ENCODE assay signal across 1 cellular context in the genomic region with DNA sequence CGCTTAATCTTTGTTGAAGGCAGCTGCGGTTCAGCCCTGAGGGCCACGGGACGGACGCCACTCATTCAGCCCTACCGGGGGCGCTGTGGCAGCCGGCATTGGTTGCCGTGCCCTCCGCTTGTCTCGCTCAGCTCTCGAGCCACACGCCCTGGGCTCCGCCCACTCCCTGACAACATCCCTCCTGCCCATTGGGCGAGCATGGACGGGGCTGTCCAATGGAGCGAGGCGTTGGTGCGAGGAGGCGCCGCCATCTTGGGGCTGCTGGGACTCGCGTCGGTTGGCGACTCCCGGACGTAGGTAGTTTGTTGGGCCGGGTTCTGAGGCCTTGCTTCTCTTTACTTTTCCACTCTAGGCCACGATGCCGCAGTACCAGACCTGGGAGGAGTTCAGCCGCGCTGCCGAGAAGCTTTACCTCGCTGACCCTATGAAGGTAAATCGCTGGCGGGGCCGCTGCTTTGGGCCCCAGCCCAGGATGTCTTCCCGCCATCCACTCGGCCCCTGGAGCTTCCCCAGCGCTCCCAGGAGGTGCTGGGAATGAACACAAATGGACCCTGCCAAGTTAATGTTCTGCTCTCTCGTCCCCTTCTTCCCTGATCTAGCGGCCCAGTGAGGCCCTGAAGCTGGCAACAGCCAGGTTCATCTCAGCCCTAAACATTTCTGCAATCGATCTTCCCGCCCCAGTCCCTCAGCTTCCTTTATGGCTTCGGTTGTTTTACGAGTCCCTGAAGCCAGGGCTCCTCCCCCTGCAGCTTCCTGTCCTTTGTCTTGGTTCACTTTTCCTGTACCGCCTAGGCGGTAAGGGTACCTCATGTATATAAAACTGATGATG.
TF ChIP-seq lines count a peak whose summit lies in the region.

Gene SRP9, plus strand, starts transcription at position 244 of the 829 bp plus-strand sequence. Its CDS starts 115 bp downstream, at position 359.

TF ChIP-seq in HepG2, 621 proteins besides CTCF, POLR2A, EP300 and RAD21 (continued from another document and continues in another):
- TF ChIP-seq, protein P1, sequence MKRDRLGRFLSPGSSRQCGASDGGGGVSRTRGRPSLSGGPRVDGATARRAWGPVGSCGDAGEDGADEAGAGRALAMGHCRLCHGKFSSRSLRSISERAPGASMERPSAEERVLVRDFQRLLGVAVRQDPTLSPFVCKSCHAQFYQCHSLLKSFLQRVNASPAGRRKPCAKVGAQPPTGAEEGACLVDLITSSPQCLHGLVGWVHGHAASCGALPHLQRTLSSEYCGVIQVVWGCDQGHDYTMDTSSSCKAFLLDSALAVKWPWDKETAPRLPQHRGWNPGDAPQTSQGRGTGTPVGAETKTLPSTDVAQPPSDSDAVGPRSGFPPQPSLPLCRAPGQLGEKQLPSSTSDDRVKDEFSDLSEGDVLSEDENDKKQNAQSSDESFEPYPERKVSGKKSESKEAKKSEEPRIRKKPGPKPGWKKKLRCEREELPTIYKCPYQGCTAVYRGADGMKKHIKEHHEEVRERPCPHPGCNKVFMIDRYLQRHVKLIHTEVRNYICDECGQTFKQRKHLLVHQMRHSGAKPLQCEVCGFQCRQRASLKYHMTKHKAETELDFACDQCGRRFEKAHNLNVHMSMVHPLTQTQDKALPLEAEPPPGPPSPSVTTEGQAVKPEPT (CRISPR knock-in tag; IDR thresholded peaks at IDR 0.05; ENCODE audit: low read depth) = no peak
- TF ChIP-seq HOXA5 (CRISPR knock-in tag; IDR thresholded peaks at IDR 0.05) = peak; percentile 36; the same call in 1 of the 2 replicates
- no peak; the same call in 1 of the 2 replicates for TF ChIP-seq ZBTB44 (CRISPR knock-in tag; IDR thresholded peaks at IDR 0.05)
- no peak; the same call in 1 of the 2 replicates for TF ChIP-seq ZSCAN29 (CRISPR knock-in tag; conservative IDR thresholded peaks at IDR 0.05)
- peak; percentile 66; the same call in 1 of the 2 replicates for TF ChIP-seq KDM5B (CRISPR knock-in tag; IDR thresholded peaks at IDR 0.05; ENCODE audit: borderline replicate concordance)
- TF ChIP-seq CEBPG (CRISPR knock-in tag; IDR thresholded peaks at IDR 0.05) = no peak
- no peak for TF ChIP-seq ZFP62 (CRISPR knock-in tag; IDR thresholded peaks at IDR 0.05)
- no peak for TF ChIP-seq ZNF446 (CRISPR knock-in tag; IDR thresholded peaks at IDR 0.05)
- no peak for TF ChIP-seq HMG20A (CRISPR knock-in tag; IDR thresholded peaks at IDR 0.05; ENCODE audit: borderline replicate concordance)
- TF ChIP-seq ZNF496 (CRISPR knock-in tag; IDR thresholded peaks at IDR 0.05; ENCODE audit: insufficient replicate concordance) = no peak
- TF ChIP-seq POLR2AphosphoS5 (IDR thresholded peaks at IDR 0.05; ENCODE audit: low read depth, low read length) = peak; percentile 64
- peak; percentile 39 for TF ChIP-seq ZSCAN21 (CRISPR knock-in tag; IDR thresholded peaks at IDR 0.05; ENCODE audit: borderline replicate concordance)
- peak; percentile 92 for TF ChIP-seq THAP11 (CRISPR knock-in tag; IDR thresholded peaks at IDR 0.05)
- TF ChIP-seq, protein P2, sequence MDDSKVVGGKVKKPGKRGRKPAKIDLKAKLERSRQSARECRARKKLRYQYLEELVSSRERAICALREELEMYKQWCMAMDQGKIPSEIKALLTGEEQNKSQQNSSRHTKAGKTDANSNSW (CRISPR knock-in tag; IDR thresholded peaks at IDR 0.05; ENCODE audit: borderline replicate concordance) = no peak
- peak; percentile 71 for TF ChIP-seq CREB1 (IDR thresholded peaks at IDR 0.05)
- TF ChIP-seq CREB1 (CRISPR knock-in tag; IDR thresholded peaks at IDR 0.05) = peak; percentile 55; the same call in 1 of the 2 replicates
- TF ChIP-seq KDM1A (CRISPR knock-in tag; IDR thresholded peaks at IDR 0.05) = no peak
- TF ChIP-seq KMT2A (CRISPR knock-in tag; IDR thresholded peaks at IDR 0.05) = peak; percentile 86
- TF ChIP-seq ARID5B (CRISPR knock-in tag; IDR thresholded peaks at IDR 0.05) = peak; percentile 57; the same call in 1 of the 2 replicates
- peak; percentile 19; the same call in 1 of the 2 replicates for TF ChIP-seq TFDP1 (CRISPR knock-in tag; IDR thresholded peaks at IDR 0.05; ENCODE audit: borderline replicate concordance)
- no peak; the same call in 1 of the 2 replicates for TF ChIP-seq PBX2 (CRISPR knock-in tag; IDR thresholded peaks at IDR 0.05)
- peak; percentile 68; the same call in 1 of the 2 replicates for TF ChIP-seq ZNF564 (CRISPR knock-in tag; IDR thresholded peaks at IDR 0.05)
- peak; percentile 63; the same call in 1 of the 2 replicates for TF ChIP-seq ZNF563 (CRISPR knock-in tag; IDR thresholded peaks at IDR 0.05)
- TF ChIP-seq ZMAT5 (CRISPR knock-in tag; IDR thresholded peaks at IDR 0.05; ENCODE audit: borderline replicate concordance, low read depth) = no peak
- TF ChIP-seq ZNF572 (CRISPR knock-in tag; IDR thresholded peaks at IDR 0.05) = peak; percentile 0; the same call in 1 of the 2 replicates
- TF ChIP-seq HNRNPLL (IDR thresholded peaks at IDR 0.05; ENCODE audit: low read depth, low read length, poor library complexity, severe bottlenecking) = peak; percentile 73
- TF ChIP-seq PHF20 (CRISPR knock-in tag; IDR thresholded peaks at IDR 0.05) = peak; percentile 84
- TF ChIP-seq GZF1 (CRISPR knock-in tag; IDR thresholded peaks at IDR 0.05) = peak; percentile 64; the same call in 1 of the 2 replicates
- TF ChIP-seq DMTF1 (CRISPR knock-in tag; IDR thresholded peaks at IDR 0.05) = no peak
- peak; percentile 95 for TF ChIP-seq YY1 (IDR thresholded peaks at IDR 0.05; ENCODE audit: insufficient read depth, insufficient replicate concordance, low read depth, low read length)
- peak; percentile 76; the same call in 1 of the 2 replicates for TF ChIP-seq ZNF670 (CRISPR knock-in tag; IDR thresholded peaks at IDR 0.05; ENCODE audit: borderline replicate concordance)
- TF ChIP-seq BORCS8-MEF2B (CRISPR knock-in tag; IDR thresholded peaks at IDR 0.05) = peak; percentile 48; the same call in 1 of the 2 replicates
- TF ChIP-seq ZFYVE20 (CRISPR knock-in tag; IDR thresholded peaks at IDR 0.05; ENCODE audit: borderline replicate concordance, low read depth) = no peak
- TF ChIP-seq, protein P3, sequence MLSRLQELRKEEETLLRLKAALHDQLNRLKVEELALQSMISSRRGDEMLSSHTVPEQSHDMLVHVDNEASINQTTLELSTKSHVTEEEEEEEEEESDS (CRISPR knock-in tag; IDR thresholded peaks at IDR 0.05; ENCODE audit: borderline replicate concordance) = no peak
- TF ChIP-seq ZNF101 (CRISPR knock-in tag; IDR thresholded peaks at IDR 0.05; ENCODE audit: borderline replicate concordance, low read depth) = no peak
- TF ChIP-seq SNAPC2 (CRISPR knock-in tag; IDR thresholded peaks at IDR 0.05) = no peak
- no peak for TF ChIP-seq ZNF251 (CRISPR knock-in tag; IDR thresholded peaks at IDR 0.05)
- TF ChIP-seq ZMYM4 (CRISPR knock-in tag; IDR thresholded peaks at IDR 0.05) = peak; percentile 98
- TF ChIP-seq ZNF567 (CRISPR knock-in tag; IDR thresholded peaks at IDR 0.05; ENCODE audit: borderline replicate concordance) = 0 out of 2 replicates have a peak, but pooled peaks have one; percentile 25
- TF ChIP-seq ZNF160 (CRISPR knock-in tag; IDR thresholded peaks at IDR 0.05) = no peak
- no peak for TF ChIP-seq ZNF746 (CRISPR knock-in tag; IDR thresholded peaks at IDR 0.05)
- no peak for TF ChIP-seq MTF1 (CRISPR knock-in tag; IDR thresholded peaks at IDR 0.05)
- peak; percentile 76 for TF ChIP-seq RNF2 (conservative IDR thresholded peaks at IDR 0.05; ENCODE audit: low read depth)
